In the genomic region with DNA sequence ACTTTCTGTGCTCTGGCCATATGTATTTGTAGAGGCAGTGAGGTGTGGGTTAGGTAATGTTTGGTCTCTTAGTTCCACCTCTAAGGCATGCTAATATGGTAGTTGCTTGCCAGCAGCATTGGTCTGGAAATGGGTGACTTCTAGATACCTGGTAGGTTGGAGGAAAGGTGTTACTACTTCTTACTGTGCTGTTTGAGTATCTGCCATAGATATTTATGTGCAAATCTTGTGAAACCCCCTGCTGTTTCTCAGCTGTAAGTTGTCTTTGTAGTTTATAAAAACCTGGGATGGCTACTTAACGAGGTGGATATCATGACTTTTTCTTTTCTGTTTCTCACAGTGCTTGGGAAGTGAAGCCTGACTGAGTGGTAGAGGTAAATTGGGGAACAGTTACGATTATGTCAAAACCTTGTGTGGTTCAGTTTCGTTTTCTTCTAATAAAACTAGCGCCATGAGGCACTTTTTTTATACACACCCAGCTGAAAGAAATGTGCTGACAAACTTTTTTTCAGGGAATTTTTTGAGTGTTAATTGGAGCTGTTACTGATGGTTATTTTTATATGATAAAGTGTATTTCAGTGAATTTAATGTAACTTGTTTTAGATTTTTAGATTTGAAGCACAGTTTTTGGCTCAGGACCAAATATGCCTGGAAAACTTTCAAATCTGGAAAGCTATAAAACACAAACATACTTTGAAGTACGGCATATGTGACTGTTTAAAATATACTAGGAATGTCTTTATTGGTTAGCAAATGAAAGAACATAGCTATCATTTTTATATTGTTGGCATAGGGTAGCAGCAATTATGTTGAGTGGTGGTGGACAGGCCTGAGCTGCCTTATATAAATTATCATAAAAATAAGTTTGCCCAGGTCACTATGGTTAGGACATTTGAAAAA, we compare ENCODE assay signal across 9 cellular contexts. TPM values are rescaled to one million over a fixed set of nuclear protein-coding genes. Genes with fewer than 3 reads are reported as not detected.
DNase-seq lines count a peak whose midpoint lies in the region; ATAC-seq, FAIRE-seq and TF ChIP-seq lines count a peak whose summit lies in the region.
"Had no signal": no experiment of that assay in that cellular context is flagged by ENCODE, and none has a peak within 500 bp of the region (broad histone marks: within the 10 kb centered on the region; RNA-seq: fewer than 3 reads in every experiment).

No MANE protein-coding gene starts in this region.

- H3K9me3 Mint-ChIP-seq in stimulated activated naive CD8-positive, alpha-beta T cell treated with anti-CD3 and anti-CD28 coated beads, Interleukin-15, amount 100 ng/mL, for 72 hours = no peaks in the 10 kb centered on the region

- no peak for DNase-seq in GM12892 (ENCODE audit: insufficient read length)
- peak; percentile 35 for DNase-seq in retinal pigment epithelial cell (ENCODE audit: low read depth)
- DNase-seq in AG08396 (ENCODE audit: low spot score) = no peak
- DNase-seq in stimulated activated naive CD8-positive, alpha-beta T cell treated with anti-CD3 and anti-CD28 coated beads, Interleukin-15, amount 100 ng/mL, for 72 hours = no peak
- no peak for DNase-seq in NCI-H1436 (lab: John Stamatoyannopoulos, UW)
- DNase-seq: NCI-H2081 had no signal

- H3K4me3 ChIP-seq in duodenal mucosa (ENCODE audit: low read depth in 1 of 2, low read length in 2 of 2) = peak overlapping the region; percentile 20 to 32
- no peak overlapping the region for H3K4me3 ChIP-seq in retinal pigment epithelial cell (ENCODE audit: low read length)

- no peaks in the 10 kb centered on the region for H3K27me3 ChIP-seq in duodenal mucosa (ENCODE audit: control insufficient read depth in 1 of 2, insufficient read depth in 2 of 2, low read length in 2 of 2)

- peak; percentile 82 for FAIRE-seq in GM12892 (lab: Jason Lieb, UNC)

- no peak for TF ChIP-seq CTCF in retinal pigment epithelial cell (conservative IDR thresholded peaks at IDR 0.05; ENCODE audit: low read depth, low read length)

- no peak for TF ChIP-seq POLR2A in GM12892 (IDR thresholded peaks at IDR 0.05; ENCODE audit: low read depth, low read length)

- H3K4me1 ChIP-seq in duodenal mucosa (ENCODE audit: control insufficient read depth in 1 of 2, insufficient read depth in 2 of 2, low read length in 2 of 2) = peaks cover 0 to 4% of the 10 kb centered on the region in 2 donors

- no peak overlapping the region for H3K27ac ChIP-seq in duodenal mucosa (ENCODE audit: low read depth, low read length)

- ATAC-seq in HG03442 (IDR thresholded peaks at IDR 0.05; ENCODE audit: unreplicated experiment) = peak; percentile 45
- no peak for ATAC-seq in stimulated activated naive CD8-positive, alpha-beta T cell treated with anti-CD3 and anti-CD28 coated beads, Interleukin-15, amount 100 ng/mL, for 72 hours
- no peak for ATAC-seq in HG03354 (IDR thresholded peaks at IDR 0.05; ENCODE audit: poor library complexity, severe bottlenecking, unreplicated experiment)

- H3K4me3 Mint-ChIP-seq in stimulated activated naive CD8-positive, alpha-beta T cell treated with anti-CD3 and anti-CD28 coated beads, Interleukin-15, amount 100 ng/mL, for 72 hours = no peak overlapping the region

- H3K27me3 Mint-ChIP-seq in stimulated activated naive CD8-positive, alpha-beta T cell treated with anti-CD3 and anti-CD28 coated beads, Interleukin-15, amount 100 ng/mL, for 72 hours = no peaks in the 10 kb centered on the region

- peaks cover 7% of the 10 kb centered on the region for H3K4me1 Mint-ChIP-seq in stimulated activated naive CD8-positive, alpha-beta T cell treated with anti-CD3 and anti-CD28 coated beads, Interleukin-15, amount 100 ng/mL, for 72 hours

- no peak overlapping the region for H3K27ac Mint-ChIP-seq in stimulated activated naive CD8-positive, alpha-beta T cell treated with anti-CD3 and anti-CD28 coated beads, Interleukin-15, amount 100 ng/mL, for 72 hours

- peak overlapping the region in 1 of 2 donors; percentile 1 for H3K9ac ChIP-seq in duodenal mucosa (ENCODE audit: low read depth in 1 of 2, low read length in 2 of 2)

- H3K36me3 ChIP-seq in duodenal mucosa (ENCODE audit: control insufficient read depth in 1 of 2, insufficient read depth in 2 of 2, low read length in 2 of 2) = no peaks in the 10 kb centered on the region

- peaks cover 0 to 4% of the 10 kb centered on the region in 2 donors for H3K9me3 ChIP-seq in duodenal mucosa (ENCODE audit: control insufficient read depth in 1 of 2, low read length in 2 of 2)

RNA-seq across cellular contexts. Expression of gene CAMSAP2, which starts 42.1 kb away (rescaled TPM):
- polyA plus RNA-seq in GM12892 (2012; ENCODE audit: missing spikeins) = 12.1 TPM
